In the genomic region with DNA sequence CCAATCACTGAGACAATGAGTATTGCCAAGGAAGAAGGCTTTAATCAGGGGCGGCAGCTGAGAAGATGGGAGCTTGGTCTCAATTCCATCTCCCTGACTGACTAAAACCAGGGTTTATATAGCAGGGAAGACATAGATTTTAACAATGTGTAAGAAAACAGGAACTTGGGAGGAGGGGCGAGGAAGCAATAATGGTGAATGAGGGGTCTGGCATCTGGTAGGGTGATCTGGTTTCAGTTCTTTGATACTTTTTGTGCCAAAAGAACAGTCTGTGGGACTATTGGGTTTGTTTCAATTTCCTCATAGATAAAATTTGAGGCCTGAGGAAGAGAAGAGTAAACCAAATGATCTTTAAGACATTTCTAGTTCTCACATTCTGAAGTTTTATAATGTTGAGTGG, we compare ENCODE assay signal across 13 cellular contexts. TPM values are rescaled to one million over a fixed set of nuclear protein-coding genes. Genes with fewer than 3 reads are reported as not detected.
DNase-seq lines count a peak whose midpoint lies in the region; ATAC-seq and TF ChIP-seq lines count a peak whose summit lies in the region.
"Had no signal": no experiment of that assay in that cellular context is flagged by ENCODE, and none has a peak within 500 bp of the region (broad histone marks: within the 10 kb centered on the region; RNA-seq: fewer than 3 reads in every experiment).

No MANE protein-coding gene starts in this region.

- no peak for DNase-seq in mammary epithelial cell
- DNase-seq in MCF 10A (ENCODE audit: unreplicated experiment): no peak
- peak; percentile 70 for DNase-seq in KBM-7
- peak; percentile 17 for DNase-seq in stimulated activated naive B cell treated with anti-CD40 and anti-IgM and Interleukin-4, amounts not matched to agents 10 μg/mL and 1 μg/mL and 100 μg/mL, for 72 hours
- DNase-seq in activated CD4-positive, alpha-beta T cell treated with anti-CD3 and anti-CD28 coated beads, Interleukin-2, amount 50 U/mL, for 1 hour: no peak
- DNase-seq in ovary: no peak
- no peak for DNase-seq in NCI-H128 (lab: John Stamatoyannopoulos, UW; ENCODE audit: unreplicated experiment)
- DNase-seq: activated CD8-positive, alpha-beta memory T cell treated with anti-CD3 and anti-CD28 coated beads, Interleukin-2, amount 50 U/mL, for 48 hours; gastrocnemius medialis; NCI-H2081 treated with DMSO at 0.1 percent for 48 hours had no signal

- BruUV-seq in mammary epithelial cell (replicated peaks; lab: Mats Ljungman, UMichigan): no TSS peak
- BruUV-seq in MCF 10A (replicated peaks; lab: Mats Ljungman, UMichigan): no TSS peak

- TF ChIP-seq POLR2A in ovary (IDR thresholded peaks at IDR 0.05): no peak

- H3K4me3 ChIP-seq in mammary epithelial cell (replicated peaks in 1 of 3; ENCODE audit: insufficient read depth in 1 of 3, low read depth in 2 of 3, low read length in 3 of 3) (no peak overlapping the region), ovary (no peak overlapping the region)
- H3K4me3 ChIP-seq: gastrocnemius medialis had no signal

- POLR2A ChIA-PET in MCF 10A (lab: Yijun Ruan, JAX): no interaction called here

- TF ChIP-seq EP300 in ovary (IDR thresholded peaks at IDR 0.05): no peak

- H3K9ac ChIP-seq in mammary epithelial cell (ENCODE audit: insufficient read depth, low read length): peak overlapping the region; percentile 17

- peak; percentile 54 to 67 for ATAC-seq in stimulated activated naive B cell treated with anti-CD40 and anti-IgM and Interleukin-4, amounts not matched to agents 10 μg/mL and 1 μg/mL and 100 μg/mL, for 72 hours (replicated peaks)
- ATAC-seq: gastrocnemius medialis had no signal

- peak overlapping the region; percentile 4 for H2AFZ ChIP-seq in mammary epithelial cell (ENCODE audit: low read depth, low read length)

- no peaks in the 10 kb centered on the region for H3K27me3 ChIP-seq in mammary epithelial cell (ENCODE audit: insufficient read depth, low read length)
- no peaks in the 10 kb centered on the region for H3K27me3 ChIP-seq in ovary
- H3K27me3 ChIP-seq: gastrocnemius medialis, neutrophil had no signal

- no peaks in the 10 kb centered on the region for H3K9me3 Mint-ChIP-seq in MCF 10A (ENCODE audit: unreplicated experiment)
- no peaks in the 10 kb centered on the region for H3K9me3 Mint-ChIP-seq in activated naive CD8-positive, alpha-beta T cell (ENCODE audit: low read depth)
- H3K9me3 Mint-ChIP-seq in stimulated activated naive B cell treated with anti-CD40 and anti-IgM and Interleukin-4, amounts not matched to agents 10 μg/mL and 1 μg/mL and 100 μg/mL, for 72 hours: peaks cover 0 to 4% of the 10 kb centered on the region in 2 donors

- no peak for TF ChIP-seq CTCF in mammary epithelial cell (conservative IDR thresholded peaks at IDR 0.05 in 1 of 2, IDR thresholded peaks at IDR 0.05 in 1 of 2; ENCODE audit: extremely low read depth in 1 of 2, insufficient read depth in 1 of 2, low read depth in 1 of 2, low read length in 2 of 2)
- no peak for TF ChIP-seq CTCF in MCF 10A (IDR thresholded peaks at IDR 0.05; ENCODE audit: unreplicated experiment)
- no peak for TF ChIP-seq CTCF in ovary (IDR thresholded peaks at IDR 0.05)

- H4K20me1 ChIP-seq in mammary epithelial cell (ENCODE audit: insufficient read depth, low read length): no peaks in the 10 kb centered on the region

- intact Hi-C loops in mammary epithelial cell (cut with micrococcal nuclease): no loop called here
- intact Hi-C loops in MCF 10A (cut with micrococcal nuclease): no loop called here
- intact Hi-C loops in ovary (cut with DNase I): loop anchor here in 1 of 4 donors (5.0 kb wide), 1 partner anchor 979 kb away; no protein-coding TSS in a partner anchor

- H3K27ac ChIP-seq in mammary epithelial cell (ENCODE audit: insufficient read depth, low read depth, low read length) (peak overlapping the region; percentile 82), ovary (no peak overlapping the region)
- H3K27ac ChIP-seq: C4-2B, gastrocnemius medialis, neutrophil had no signal

- no peaks in the 10 kb centered on the region for H3K9me3 ChIP-seq in mammary epithelial cell (replicated peaks; ENCODE audit: insufficient read depth, low read length)
- H3K9me3 ChIP-seq in ovary: no peaks in the 10 kb centered on the region
- H3K9me3 ChIP-seq: gastrocnemius medialis, neutrophil had no signal

- CTCF ChIA-PET in mammary epithelial cell (lab: Charles Lee; ENCODE audit: low non-redundant PET): no interaction called here
- CTCF ChIA-PET in MCF 10A (lab: Yijun Ruan, JAX): interaction anchor here (0.6 to 0.7 kb wide), 2 partner anchors 102 to 162 kb away, joined by 3 to 5 read pairs; no protein-coding TSS in a partner anchor

- H3K4me3 Mint-ChIP-seq in MCF 10A (ENCODE audit: unreplicated experiment): no peak overlapping the region
- peak overlapping the region; percentile 17 for H3K4me3 Mint-ChIP-seq in activated naive CD8-positive, alpha-beta T cell
- peak overlapping the region; percentile 53 to 60 for H3K4me3 Mint-ChIP-seq in stimulated activated naive B cell treated with anti-CD40 and anti-IgM and Interleukin-4, amounts not matched to agents 10 μg/mL and 1 μg/mL and 100 μg/mL, for 72 hours

- dilution Hi-C loops in mammary epithelial cell (cut with HindIII; ENCODE audit: low sequenced_read_pairs): no loop called here

- H3K4me2 ChIP-seq in mammary epithelial cell (ENCODE audit: insufficient read depth, low read depth, low read length): peak overlapping the region; percentile 85

- H3K36me3 Mint-ChIP-seq in MCF 10A (ENCODE audit: insufficient read depth, unreplicated experiment): peaks cover 5% of the 10 kb centered on the region
- H3K36me3 Mint-ChIP-seq in activated naive CD8-positive, alpha-beta T cell: peaks cover 21% of the 10 kb centered on the region
- H3K36me3 Mint-ChIP-seq in stimulated activated naive B cell treated with anti-CD40 and anti-IgM and Interleukin-4, amounts not matched to agents 10 μg/mL and 1 μg/mL and 100 μg/mL, for 72 hours: peaks cover 11 to 34% of the 10 kb centered on the region in 2 donors

- no peaks in the 10 kb centered on the region for H3K27me3 Mint-ChIP-seq in MCF 10A (ENCODE audit: insufficient read depth, unreplicated experiment)
- H3K27me3 Mint-ChIP-seq in activated naive CD8-positive, alpha-beta T cell: no peaks in the 10 kb centered on the region
- H3K27me3 Mint-ChIP-seq in stimulated activated naive B cell treated with anti-CD40 and anti-IgM and Interleukin-4, amounts not matched to agents 10 μg/mL and 1 μg/mL and 100 μg/mL, for 72 hours: no peaks in the 10 kb centered on the region

- H3K79me2 ChIP-seq in mammary epithelial cell (ENCODE audit: insufficient read depth, low read length): no peaks in the 10 kb centered on the region

- H3K4me1 ChIP-seq in mammary epithelial cell (ENCODE audit: insufficient read depth, low read length): peaks cover 15% of the 10 kb centered on the region
- no peaks in the 10 kb centered on the region for H3K4me1 ChIP-seq in ovary (ENCODE audit: insufficient read depth)
- H3K4me1 ChIP-seq: gastrocnemius medialis had no signal

- H3K36me3 ChIP-seq in mammary epithelial cell (ENCODE audit: insufficient read depth, low read length) (no peaks in the 10 kb centered on the region), ovary (no peaks in the 10 kb centered on the region)
- H3K36me3 ChIP-seq: gastrocnemius medialis, neutrophil had no signal

- WGBS in mammary epithelial cell (ENCODE audit: low coverage, missing lambda C conversion rate): 97% methylated on average over 2 of the region's 2 CpGs
- 50 to 94% (median 90%) methylated on average over 2 of the region's 2 CpGs for WGBS in ovary, 3 donors

- in situ Hi-C loops in mammary epithelial cell (cut with MboI; ENCODE audit: low sequenced_read_pairs in 2 of 2): no loop called here
- in situ Hi-C loops in KBM-7 (cut with MboI; ENCODE audit: low pct_unique_long_range_greater_than_20kb, low sequenced_read_pairs): no loop called here

- H3K27ac Mint-ChIP-seq in MCF 10A (ENCODE audit: low read depth, unreplicated experiment): no peak overlapping the region
- peak overlapping the region; percentile 50 for H3K27ac Mint-ChIP-seq in activated naive CD8-positive, alpha-beta T cell
- peak overlapping the region; percentile 84 for H3K27ac Mint-ChIP-seq in stimulated activated naive B cell treated with anti-CD40 and anti-IgM and Interleukin-4, amounts not matched to agents 10 μg/mL and 1 μg/mL and 100 μg/mL, for 72 hours

- peaks cover 16% of the 10 kb centered on the region for H3K4me1 Mint-ChIP-seq in MCF 10A (ENCODE audit: insufficient read depth, unreplicated experiment)
- peaks cover 56% of the 10 kb centered on the region for H3K4me1 Mint-ChIP-seq in activated naive CD8-positive, alpha-beta T cell (ENCODE audit: low read depth)
- H3K4me1 Mint-ChIP-seq in stimulated activated naive B cell treated with anti-CD40 and anti-IgM and Interleukin-4, amounts not matched to agents 10 μg/mL and 1 μg/mL and 100 μg/mL, for 72 hours: peaks cover 32 to 40% of the 10 kb centered on the region in 2 donors

RNA-seq across cellular contexts. Expression of gene FUT8, which starts 49.2 kb away (rescaled TPM):
- total RNA-seq in mammary epithelial cell (10 to 100 TPM; 14.4 to 22.0 TPM), MCF 10A (2022) (11.8 and 17.1 TPM in 2 replicates), ovary (10 to 100 TPM; 20.4 to 51.1 (median 34.0) TPM)
- polyA plus RNA-seq in mammary epithelial cell (12.7 TPM), ovary (10 to 100 TPM; 18.1 to 18.6 TPM)
- 63.8 TPM for polyA minus RNA-seq in mammary epithelial cell

Comparison
In these comparisons a context has a peak if more than half of its experiments do, and no peak if none do; other contexts are left out.
1. DNase-seq: peak in KBM-7 (single experiment) and stimulated activated naive B cell treated with anti-CD40 and anti-IgM and Interleukin-4, amounts not matched to agents 10 μg/mL and 1 μg/mL and 100 μg/mL, for 72 hours (single experiment); none in mammary epithelial cell (single experiment), MCF 10A (single experiment), activated CD4-positive, alpha-beta T cell treated with anti-CD3 and anti-CD28 coated beads, Interleukin-2, amount 50 U/mL, for 1 hour (single experiment), ovary (0 of 5) and NCI-H128 (single experiment).